22 cellular contexts compared by ENCODE assay signal in the genomic region with DNA sequence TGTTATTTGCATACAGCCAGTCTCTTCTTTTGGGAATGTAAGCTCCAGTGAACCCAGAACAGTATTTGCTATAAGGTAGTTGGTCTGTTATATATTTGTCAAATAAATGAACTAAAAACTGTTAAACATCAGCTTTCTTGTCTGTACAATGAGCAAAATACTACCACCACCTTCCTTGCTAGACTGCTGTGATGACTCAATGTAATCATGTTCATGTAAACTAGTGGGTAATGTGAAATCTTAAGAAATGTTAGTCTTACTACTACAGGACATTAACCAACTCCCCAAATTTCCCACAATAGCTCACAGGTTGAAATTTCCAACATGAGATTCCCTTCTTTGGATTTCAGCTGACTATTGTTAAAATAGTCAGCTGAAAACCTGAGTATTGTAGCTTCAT.
"Had no signal": no experiment of that assay in that cellular context is flagged by ENCODE, and none has a peak within 500 bp of the region (broad histone marks: within the 10 kb centered on the region; RNA-seq: fewer than 3 reads in every experiment).

No MANE protein-coding gene starts in this region.

- DNase-seq: activated CD4-positive, alpha-beta T cell treated with anti-CD3 and anti-CD28 coated beads, Interleukin-2, amount 10 ng/mL, durations not matched to agents 7 days and 5 days; activated CD4-positive, CD25-positive, alpha-beta regulatory T cell treated with anti-CD3 and anti-CD28 coated beads, Interleukin-2, amount 50 U/mL, for 72 hours; activated T-cell treated with anti-CD3 and anti-CD28 coated beads, Interleukin-2, amount 50 U/mL, for 24 hours; adrenal gland; cortex of kidney; endodermal cell; gastrocnemius medialis; hypothalamus; left cardiac atrium; ovary; right cardiac atrium; stimulated activated CD4-positive, alpha-beta T cell treated with anti-CD3 and anti-CD28 coated beads, Interleukin-1b, Interleukin-23, amount 100 ng/mL, for 48 hours; substantia nigra; T-cell; thyroid gland; upper lobe of right lung; WERI-Rb-1 had no signal

- H3K4me1 ChIP-seq: adrenal gland, breast epithelium, gastrocnemius medialis, prostate gland, upper lobe of right lung had no signal

- FAIRE-seq: islet of Langerhans had no signal

- H3K4me3 ChIP-seq: adrenal gland, breast epithelium, gastrocnemius medialis, ovary, prostate gland, thyroid gland, upper lobe of right lung had no signal

- H3K36me3 ChIP-seq: adrenal gland, breast epithelium, gastrocnemius medialis, neutrophil, ovary, prostate gland, thyroid gland, upper lobe of right lung, WERI-Rb-1 had no signal

- H3K27ac ChIP-seq: adrenal gland, breast epithelium, epithelial cell of prostate, gastrocnemius medialis, neutrophil, ovary, prostate gland, thyroid gland, upper lobe of right lung, WERI-Rb-1 had no signal

- H3K27me3 ChIP-seq: adrenal gland, breast epithelium, gastrocnemius medialis, neutrophil, ovary, thyroid gland, upper lobe of right lung had no signal

- H3K9me3 ChIP-seq: adrenal gland, breast epithelium, gastrocnemius medialis, neutrophil, ovary, prostate gland, thyroid gland, upper lobe of right lung had no signal
